25 cellular contexts compared by ENCODE assay signal in the genomic region with DNA sequence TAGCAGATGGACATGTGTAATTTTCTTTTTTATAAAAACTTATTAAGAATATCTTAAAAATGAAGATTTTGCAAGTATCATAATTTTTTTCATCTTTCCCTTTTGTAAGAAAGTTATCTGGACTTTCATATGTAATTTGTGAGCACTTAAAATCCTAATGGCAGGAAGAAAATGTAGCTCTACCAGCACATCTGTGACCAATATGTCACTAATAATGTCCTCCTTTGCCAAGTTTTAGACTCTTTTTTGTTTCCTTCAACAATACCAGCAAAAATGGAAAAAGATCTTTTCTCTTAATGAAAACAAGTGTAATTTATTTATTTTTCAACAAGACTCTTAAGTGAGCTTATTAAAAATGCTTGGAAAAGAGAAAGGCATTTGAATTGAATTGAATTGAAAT.
"Had no signal": no experiment of that assay in that cellular context is flagged by ENCODE, and none has a peak within 500 bp of the region (broad histone marks: within the 10 kb centered on the region; RNA-seq: fewer than 3 reads in every experiment).

No MANE protein-coding gene starts in this region.

- H3K4me2 ChIP-seq: neural progenitor cell had no signal

- H3K79me2 ChIP-seq: parathyroid adenoma had no signal

- H3K36me3 ChIP-seq: neural progenitor cell, right lobe of liver, sigmoid colon, stomach, thoracic aorta, thyroid gland, tibial nerve, upper lobe of left lung, vagina had no signal

- FAIRE-seq: small intestine, urothelium cell line had no signal

- DNase-seq: natural killer cell; occipital lobe; posterior cingulate gyrus; psoas muscle; right cardiac atrium; right lobe of liver; sigmoid colon; small intestine; stimulated activated CD4-positive, alpha-beta T cell treated with anti-CD3 and anti-CD28 coated beads, Interleukin-15, amount 100 ng/mL, for 24 hours; stimulated activated CD4-positive, alpha-beta T cell treated with anti-CD3 and anti-CD28 coated beads, Interleukin-2, amount 100 ng/mL, for 24 hours; stimulated activated CD4-positive, alpha-beta T cell treated with anti-CD3 and anti-CD28 coated beads, Interleukin-2, amount 100 ng/mL, for 48 hours; stimulated activated CD4-positive, alpha-beta T cell treated with anti-CD3 and anti-CD28 coated beads, Interleukin-4, amount 100 ng/mL, for 24 hours; stimulated activated naive B cell treated with anti-CD40 and anti-IgM and Interleukin-4, amounts not matched to agents 10 μg/mL and 1 μg/mL and 100 μg/mL, for 72 hours; stimulated activated naive CD4-positive, alpha-beta T cell treated with Interleukin-2 at 50 U/mL for 16 hours; stomach; thyroid gland; trophoblast cell; upper lobe of left lung had no signal

- H3K4me3 ChIP-seq: neural progenitor cell, psoas muscle, right lobe of liver, sigmoid colon, stomach, thoracic aorta, thyroid gland, tibial nerve, upper lobe of left lung, vagina had no signal

- H3K9ac ChIP-seq: neural progenitor cell, parathyroid adenoma had no signal

- H3K4me1 ChIP-seq: parathyroid adenoma, psoas muscle, right lobe of liver had no signal

- H3K27me3 ChIP-seq: neural progenitor cell, right lobe of liver, sigmoid colon, stomach, thyroid gland, tibial nerve, upper lobe of left lung, vagina had no signal

- H3K9me3 ChIP-seq: psoas muscle, right lobe of liver, sigmoid colon, stomach, thoracic aorta, thyroid gland, tibial nerve, upper lobe of left lung, vagina had no signal

- ATAC-seq: natural killer cell; psoas muscle; right cardiac atrium; right lobe of liver; stimulated activated effector memory CD8-positive, alpha-beta T cell treated with anti-CD3 and anti-CD28 coated beads, Interleukin-12 subunit alpha, Interleukin-12 subunit beta, amount 100 ng/mL, for 72 hours; stimulated activated naive B cell treated with anti-CD40 and anti-IgM and Interleukin-4, amounts not matched to agents 10 μg/mL and 1 μg/mL and 100 μg/mL, for 72 hours had no signal

- H2AFZ ChIP-seq: neural progenitor cell, parathyroid adenoma had no signal

- H3K27ac ChIP-seq: neural progenitor cell, parathyroid adenoma, psoas muscle, right lobe of liver, sigmoid colon, stomach, thoracic aorta, thyroid gland, tibial nerve, upper lobe of left lung, vagina had no signal
